Comparison of ENCODE assay signal across 17 cellular contexts in genomic region chr2:85760872-85761271, GRCh38. TPM values are rescaled to one million over a fixed set of nuclear protein-coding genes. Genes with fewer than 3 reads are reported as not detected.
"Had no signal": no experiment of that assay in that cellular context is flagged by ENCODE, and none has a peak within 500 bp of the region (broad histone marks: within the 10 kb centered on the region; RNA-seq: fewer than 3 reads in every experiment).

No MANE protein-coding gene starts in this region.

- H3K9me3 Mint-ChIP-seq: activated CD4-positive, alpha-beta T cell treated with anti-CD3 and anti-CD28 coated beads, Interleukin-2, amount 10 ng/mL, durations not matched to agents 24 days and 14 days; activated naive CD4-positive, alpha-beta T cell treated with anti-CD3 and anti-CD28 coated beads, Interleukin-2, amount 50 U/mL, for 24 hours; activated T-helper 2 cell treated with anti-CD3 and anti-CD28 coated beads, Interferon-gamma antibody, Interleukin-2, Interleukin-4, amounts not matched to agents 10 μg/mL and 5 μg/mL and 100 μg/mL, durations not matched to agents 14 hours and 24 hours and 36 hours; endodermal cell; memory B cell; stimulated activated effector memory CD8-positive, alpha-beta T cell treated with anti-CD3 and anti-CD28 coated beads, Interleukin-12 subunit alpha, Interleukin-12 subunit beta, amount 100 ng/mL, for 72 hours; WTC11 had no signal

- H3K4me1 ChIP-seq: parathyroid adenoma had no signal

- ATAC-seq: left colon; stimulated activated effector memory CD8-positive, alpha-beta T cell treated with anti-CD3 and anti-CD28 coated beads, Interleukin-12 subunit alpha, Interleukin-12 subunit beta, amount 100 ng/mL, for 72 hours; WTC11 had no signal

- H3K36me3 Mint-ChIP-seq: activated naive CD4-positive, alpha-beta T cell treated with anti-CD3 and anti-CD28 coated beads, Interleukin-2, amount 50 U/mL, for 24 hours; memory B cell; stimulated activated effector memory CD8-positive, alpha-beta T cell treated with anti-CD3 and anti-CD28 coated beads, Interleukin-12 subunit alpha, Interleukin-12 subunit beta, amount 100 ng/mL, for 72 hours; WTC11 had no signal

- H3K9ac ChIP-seq: parathyroid adenoma had no signal

- DNase-seq: activated CD4-positive, alpha-beta T cell treated with anti-CD3 and anti-CD28 coated beads, Interleukin-2, amount 10 ng/mL, durations not matched to agents 24 days and 14 days; activated T-cell treated with anti-CD3 and anti-CD28 coated beads for 4 hours; amygdala; cerebellar nuclear complex; endodermal cell; erythroblast; left colon; T-helper 1 cell had no signal

- H3K4me3 ChIP-seq: SK-N-MC, smooth muscle cell had no signal

- H3K4me3 Mint-ChIP-seq: activated CD4-positive, alpha-beta T cell treated with anti-CD3 and anti-CD28 coated beads, Interleukin-2, amount 10 ng/mL, durations not matched to agents 24 days and 14 days; activated naive CD4-positive, alpha-beta T cell treated with anti-CD3 and anti-CD28 coated beads, Interleukin-2, amount 50 U/mL, for 24 hours; endodermal cell; memory B cell; stimulated activated effector memory CD8-positive, alpha-beta T cell treated with anti-CD3 and anti-CD28 coated beads, Interleukin-12 subunit alpha, Interleukin-12 subunit beta, amount 100 ng/mL, for 72 hours; WTC11 had no signal

- H3K27ac Mint-ChIP-seq: activated CD4-positive, alpha-beta T cell treated with anti-CD3 and anti-CD28 coated beads, Interleukin-2, amount 10 ng/mL, durations not matched to agents 24 days and 14 days; activated naive CD4-positive, alpha-beta T cell treated with anti-CD3 and anti-CD28 coated beads, Interleukin-2, amount 50 U/mL, for 24 hours; activated T-helper 2 cell treated with anti-CD3 and anti-CD28 coated beads, Interferon-gamma antibody, Interleukin-2, Interleukin-4, amounts not matched to agents 10 μg/mL and 5 μg/mL and 100 μg/mL, durations not matched to agents 14 hours and 24 hours and 36 hours; endodermal cell; memory B cell; stimulated activated effector memory CD8-positive, alpha-beta T cell treated with anti-CD3 and anti-CD28 coated beads, Interleukin-12 subunit alpha, Interleukin-12 subunit beta, amount 100 ng/mL, for 72 hours; WTC11 had no signal

- H3K27ac ChIP-seq: parathyroid adenoma, SK-N-MC had no signal

RNA-seq across cellular contexts. Expression of gene ATOH8, which starts 7.1 kb away (rescaled TPM):
- total RNA-seq: activated CD8-positive, alpha-beta memory T cell treated with anti-CD3 and anti-CD28 coated beads for 36 hours had no signal
